Comparison of ENCODE assay signal across 2 cellular contexts in the genomic region with DNA sequence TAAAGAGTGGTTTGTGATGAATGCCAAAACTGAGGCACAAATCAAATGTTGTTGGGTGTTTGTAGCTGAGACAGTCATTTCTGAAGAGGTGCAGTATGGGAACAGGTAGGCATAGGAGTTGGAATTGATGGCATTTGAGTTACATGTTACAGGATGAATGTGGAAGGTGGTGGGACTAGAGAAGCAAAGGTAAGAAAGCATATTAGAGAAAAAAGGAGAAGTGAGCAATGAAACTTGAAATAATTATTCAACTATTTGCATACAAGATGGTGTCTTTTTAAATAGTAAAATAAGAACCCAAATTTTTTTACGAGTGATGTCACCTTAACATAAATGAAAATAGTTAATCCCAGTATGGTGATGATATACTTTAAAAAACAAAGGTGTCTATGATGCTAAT.
A peak's percentile ranks its signal among the peaks of the same experiment; 100 is the strongest.
TF ChIP-seq lines count a peak whose summit lies in the region.

No MANE protein-coding gene starts in this region.

TF ChIP-seq in HEK293, 187 proteins besides CTCF, POLR2A, EP300 and RAD21:
- TF ChIP-seq, protein P1, sequence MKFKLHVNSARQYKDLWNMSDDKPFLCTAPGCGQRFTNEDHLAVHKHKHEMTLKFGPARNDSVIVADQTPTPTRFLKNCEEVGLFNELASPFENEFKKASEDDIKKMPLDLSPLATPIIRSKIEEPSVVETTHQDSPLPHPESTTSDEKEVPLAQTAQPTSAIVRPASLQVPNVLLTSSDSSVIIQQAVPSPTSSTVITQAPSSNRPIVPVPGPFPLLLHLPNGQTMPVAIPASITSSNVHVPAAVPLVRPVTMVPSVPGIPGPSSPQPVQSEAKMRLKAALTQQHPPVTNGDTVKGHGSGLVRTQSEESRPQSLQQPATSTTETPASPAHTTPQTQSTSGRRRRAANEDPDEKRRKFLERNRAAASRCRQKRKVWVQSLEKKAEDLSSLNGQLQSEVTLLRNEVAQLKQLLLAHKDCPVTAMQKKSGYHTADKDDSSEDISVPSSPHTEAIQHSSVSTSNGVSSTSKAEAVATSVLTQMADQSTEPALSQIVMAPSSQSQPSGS (tag by site-specific recombination; IDR thresholded peaks at IDR 0.05; ENCODE audit: low read depth): 0 out of 2 replicates have a peak, but pooled peaks have one; percentile 28
- TF ChIP-seq ZNF174 (tag by site-specific recombination; IDR thresholded peaks at IDR 0.05): no peak
TF ChIP-seq in HEK293: peak in this region for 1.

TF ChIP-seq in GM12878, 131 proteins besides CTCF, POLR2A, EP300 and RAD21:
- no peak for TF ChIP-seq BACH1 (IDR thresholded peaks at IDR 0.05; ENCODE audit: borderline replicate concordance)
- no peak for TF ChIP-seq CBFB (IDR thresholded peaks at IDR 0.05; ENCODE audit: low read depth)
- TF ChIP-seq, protein P2, sequence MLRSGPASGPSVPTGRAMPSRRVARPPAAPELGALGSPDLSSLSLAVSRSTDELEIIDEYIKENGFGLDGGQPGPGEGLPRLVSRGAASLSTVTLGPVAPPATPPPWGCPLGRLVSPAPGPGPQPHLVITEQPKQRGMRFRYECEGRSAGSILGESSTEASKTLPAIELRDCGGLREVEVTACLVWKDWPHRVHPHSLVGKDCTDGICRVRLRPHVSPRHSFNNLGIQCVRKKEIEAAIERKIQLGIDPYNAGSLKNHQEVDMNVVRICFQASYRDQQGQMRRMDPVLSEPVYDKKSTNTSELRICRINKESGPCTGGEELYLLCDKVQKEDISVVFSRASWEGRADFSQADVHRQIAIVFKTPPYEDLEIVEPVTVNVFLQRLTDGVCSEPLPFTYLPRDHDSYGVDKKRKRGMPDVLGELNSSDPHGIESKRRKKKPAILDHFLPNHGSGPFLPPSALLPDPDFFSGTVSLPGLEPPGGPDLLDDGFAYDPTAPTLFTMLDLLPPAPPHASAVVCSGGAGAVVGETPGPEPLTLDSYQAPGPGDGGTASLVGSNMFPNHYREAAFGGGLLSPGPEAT (IDR thresholded peaks at IDR 0.05; ENCODE audit: low read depth): no peak
- peak; percentile 58; the same call in 1 of the 2 replicates for TF ChIP-seq ATF7 (IDR thresholded peaks at IDR 0.05; ENCODE audit: low read depth)
- TF ChIP-seq, protein P3, sequence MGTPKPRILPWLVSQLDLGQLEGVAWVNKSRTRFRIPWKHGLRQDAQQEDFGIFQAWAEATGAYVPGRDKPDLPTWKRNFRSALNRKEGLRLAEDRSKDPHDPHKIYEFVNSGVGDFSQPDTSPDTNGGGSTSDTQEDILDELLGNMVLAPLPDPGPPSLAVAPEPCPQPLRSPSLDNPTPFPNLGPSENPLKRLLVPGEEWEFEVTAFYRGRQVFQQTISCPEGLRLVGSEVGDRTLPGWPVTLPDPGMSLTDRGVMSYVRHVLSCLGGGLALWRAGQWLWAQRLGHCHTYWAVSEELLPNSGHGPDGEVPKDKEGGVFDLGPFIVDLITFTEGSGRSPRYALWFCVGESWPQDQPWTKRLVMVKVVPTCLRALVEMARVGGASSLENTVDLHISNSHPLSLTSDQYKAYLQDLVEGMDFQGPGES (IDR thresholded peaks at IDR 0.05): no peak
- TF ChIP-seq, protein P4, sequence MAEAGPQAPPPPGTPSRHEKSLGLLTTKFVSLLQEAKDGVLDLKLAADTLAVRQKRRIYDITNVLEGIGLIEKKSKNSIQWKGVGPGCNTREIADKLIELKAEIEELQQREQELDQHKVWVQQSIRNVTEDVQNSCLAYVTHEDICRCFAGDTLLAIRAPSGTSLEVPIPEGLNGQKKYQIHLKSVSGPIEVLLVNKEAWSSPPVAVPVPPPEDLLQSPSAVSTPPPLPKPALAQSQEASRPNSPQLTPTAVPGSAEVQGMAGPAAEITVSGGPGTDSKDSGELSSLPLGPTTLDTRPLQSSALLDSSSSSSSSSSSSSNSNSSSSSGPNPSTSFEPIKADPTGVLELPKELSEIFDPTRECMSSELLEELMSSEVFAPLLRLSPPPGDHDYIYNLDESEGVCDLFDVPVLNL (IDR thresholded peaks at IDR 0.05; ENCODE audit: low read depth, low read length): no peak
- peak; percentile 74; the same call in 1 of the 2 replicates for TF ChIP-seq SPI1 (IDR thresholded peaks at IDR 0.05; ENCODE audit: borderline replicate concordance, insufficient read depth, low read depth, low read length)
